19 cellular contexts compared by ENCODE assay signal in the genomic region with DNA sequence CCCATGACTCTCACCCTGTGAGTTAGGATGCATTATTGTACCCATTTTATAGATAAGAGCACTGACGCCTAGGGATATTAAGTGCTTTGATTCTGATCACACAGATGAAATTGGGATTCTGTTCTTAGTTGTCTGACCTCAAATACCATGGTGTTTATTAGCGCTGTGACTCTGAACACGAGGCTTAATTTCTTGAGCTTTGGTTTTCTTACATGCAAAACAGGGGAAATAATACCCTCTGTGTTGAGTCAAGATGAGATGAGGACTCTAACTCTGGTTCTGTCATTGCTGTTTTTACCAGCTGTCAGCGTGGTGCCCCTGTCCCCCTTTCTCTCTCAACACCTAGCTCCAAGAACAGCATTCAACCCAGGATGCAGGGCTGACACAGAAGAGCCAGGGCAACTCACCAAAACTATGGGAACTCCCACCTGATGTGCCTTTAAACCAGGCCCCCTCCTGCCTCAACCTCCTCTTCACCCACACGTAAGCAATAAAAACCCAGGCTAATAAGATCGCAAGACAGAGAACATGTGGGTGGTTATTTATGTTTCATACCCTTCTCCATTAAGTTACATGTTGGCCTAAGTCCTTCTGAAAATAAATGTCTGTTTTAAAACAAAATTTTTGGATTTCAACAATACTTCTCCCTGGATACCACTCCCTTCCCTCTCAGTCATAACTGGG.
DNase-seq lines count a peak whose midpoint lies in the region; ATAC-seq, FAIRE-seq and TF ChIP-seq lines count a peak whose summit lies in the region.
"Had no signal": no experiment of that assay in that cellular context is flagged by ENCODE, and none has a peak within 500 bp of the region (broad histone marks: within the 10 kb centered on the region; RNA-seq: fewer than 3 reads in every experiment).

No MANE protein-coding gene starts in this region.

- no peak overlapping the region for H2AFZ ChIP-seq in HepG2 (ENCODE audit: low read length)
- H2AFZ ChIP-seq in Karpas-422 (ENCODE audit: low read length), result no peak overlapping the region

- H3K4me2 ChIP-seq in HepG2 (ENCODE audit: low read depth, low read length) (no peak overlapping the region), Karpas-422 (ENCODE audit: low read depth, low read length, poor library complexity, severe bottlenecking) (peak overlapping the region; percentile 2)

- in situ Hi-C loops in HepG2 (cut with HindIII; ENCODE audit: extremely low pct_ligation_motif_present, low pct_unique_long_range_greater_than_20kb), result no loop called here

- H3K9ac ChIP-seq in HepG2 (ENCODE audit: insufficient read depth, low read depth, low read length) (no peak overlapping the region), Karpas-422 (ENCODE audit: low read length) (no peak overlapping the region)

- H3K27ac ChIP-seq in HepG2 (ENCODE audit: extremely low read length, insufficient read depth, low read length), result no peak overlapping the region
- no peak overlapping the region for H3K27ac ChIP-seq in right lobe of liver
- no peak overlapping the region for H3K27ac ChIP-seq in Karpas-422 (ENCODE audit: low read length)
- H3K27ac ChIP-seq in uterus, result peak overlapping the region; percentile 18 to 35
- H3K27ac ChIP-seq: coronary artery, epithelial cell of prostate, SK-N-MC had no signal

- FAIRE-seq in HepG2 (lab: Jason Lieb, UNC), result no peak
- FAIRE-seq: frontal cortex had no signal

- intact Hi-C loops in HepG2 (cut with micrococcal nuclease; ENCODE audit: unreplicated experiment) (no loop called here), right lobe of liver (cut with DNase I) (no loop called here), uterus (cut with DNase I; ENCODE audit: low total_unique reads) (no loop called here)

- TF ChIP-seq CTCF in HepG2 (CRISPR knock-in tag; IDR thresholded peaks at IDR 0.05), result no peak
- TF ChIP-seq CTCF in right lobe of liver (IDR thresholded peaks at IDR 0.05), result no peak
- TF ChIP-seq CTCF in uterus (IDR thresholded peaks at IDR 0.05), result no peak

- H3K4me3 ChIP-seq in HepG2 (replicated peaks in 1 of 3; ENCODE audit: insufficient read depth in 1 of 3, low read depth in 2 of 3, low read length in 3 of 3) (no peak overlapping the region), right lobe of liver (no peak overlapping the region), Karpas-422 (ENCODE audit: low read length) (no peak overlapping the region), uterus (no peak overlapping the region)
- H3K4me3 ChIP-seq: coronary artery, SK-N-MC had no signal

- no peak for TF ChIP-seq POLR2A in HepG2 (IDR thresholded peaks at IDR 0.05; ENCODE audit: insufficient read depth in 1 of 2, low read depth in 2 of 2, low read length in 2 of 2)
- no peak for TF ChIP-seq POLR2A in right lobe of liver (IDR thresholded peaks at IDR 0.05)
- TF ChIP-seq POLR2A in uterus (IDR thresholded peaks at IDR 0.05), result no peak

- H3K27me3 ChIP-seq in HepG2 (ENCODE audit: control insufficient read depth in 1 of 2, insufficient read depth in 2 of 2, low read length in 2 of 2), result no peaks in the 10 kb centered on the region
- H3K27me3 ChIP-seq in right lobe of liver, result no peaks in the 10 kb centered on the region
- H3K27me3 ChIP-seq in Karpas-422 (ENCODE audit: low read length), result no peaks in the 10 kb centered on the region
- H3K27me3 ChIP-seq in uterus, result no peaks in the 10 kb centered on the region

- DNase-seq in HepG2 (ENCODE audit: low spot score), result no peak
- no peak for DNase-seq in right lobe of liver
- no peak for DNase-seq in Karpas-422
- no peak for DNase-seq in uterus
- no peak for DNase-seq in activated CD4-positive, alpha-beta T cell treated with anti-CD3 and anti-CD28 coated beads for 4 hours
- DNase-seq: activated effector memory CD4-positive, alpha-beta T cell treated with anti-CD3 and anti-CD28 coated beads, Interleukin-2, amount 50 U/mL, for 16 hours; COR-L47; IMR-90; left colon; MV-4-11; NCI-H2107; right cardiac atrium had no signal

- TF ChIP-seq RAD21 in HepG2 (CRISPR knock-in tag; IDR thresholded peaks at IDR 0.05), result no peak

- H3K36me3 ChIP-seq in HepG2 (replicated peaks in 1 of 2; ENCODE audit: control insufficient read depth in 1 of 2, insufficient read depth in 2 of 2, low read length in 2 of 2) (no peaks in the 10 kb centered on the region; a peak in 1 of 5 replicates), right lobe of liver (no peaks in the 10 kb centered on the region), Karpas-422 (ENCODE audit: insufficient read depth, low read length) (no peaks in the 10 kb centered on the region), uterus (no peaks in the 10 kb centered on the region)

- TF ChIP-seq EP300 in HepG2 (IDR thresholded peaks at IDR 0.05; ENCODE audit: low read depth in 2 of 2, low read length in 2 of 2) (no peak), HepG2 (CRISPR knock-in tag; IDR thresholded peaks at IDR 0.05; ENCODE audit: borderline replicate concordance) (no peak)

- H3K79me2 ChIP-seq in HepG2 (ENCODE audit: insufficient read depth, low read length) (no peaks in the 10 kb centered on the region), Karpas-422 (ENCODE audit: low read length) (no peaks in the 10 kb centered on the region)

- ATAC-seq in HepG2 (no peak), right lobe of liver (no peak), GM21619 (IDR thresholded peaks at IDR 0.05; ENCODE audit: unreplicated experiment) (peak; percentile 58), HG03175 (IDR thresholded peaks at IDR 0.05; ENCODE audit: unreplicated experiment) (no peak), HG03108 (IDR thresholded peaks at IDR 0.05; ENCODE audit: unreplicated experiment) (no peak)
- ATAC-seq: left colon, right cardiac atrium had no signal

- no peaks in the 10 kb centered on the region for H3K9me2 ChIP-seq in Karpas-422 (replicated peaks; ENCODE audit: insufficient read depth, low read length)

- no peaks in the 10 kb centered on the region for H4K20me1 ChIP-seq in HepG2 (ENCODE audit: insufficient read depth, low read length)
- H4K20me1 ChIP-seq in Karpas-422 (ENCODE audit: insufficient read depth, low read depth, low read length), result no peaks in the 10 kb centered on the region

- POLR2A ChIA-PET in HepG2 (lab: Yijun Ruan, JAX), result no interaction called here

- CTCF ChIA-PET in HepG2 (lab: Yijun Ruan, JAX; ENCODE audit: low intra/inter-chr PET ratio, low total read pairs), result no interaction called here

- BruUV-seq in HepG2 (replicated peaks; lab: Mats Ljungman, UMichigan), result no TSS peak

- H3K9me3 ChIP-seq in HepG2 (ENCODE audit: low read length), result no peaks in the 10 kb centered on the region
- no peaks in the 10 kb centered on the region for H3K9me3 ChIP-seq in right lobe of liver
- H3K9me3 ChIP-seq in Karpas-422 (ENCODE audit: low read length), result no peaks in the 10 kb centered on the region
- H3K9me3 ChIP-seq in uterus, result no peaks in the 10 kb centered on the region

- H3K4me1 ChIP-seq in HepG2 (ENCODE audit: insufficient read depth, low read length), result peaks cover 42% of the 10 kb centered on the region
- no peaks in the 10 kb centered on the region for H3K4me1 ChIP-seq in right lobe of liver
- peaks cover 42% of the 10 kb centered on the region for H3K4me1 ChIP-seq in Karpas-422 (ENCODE audit: low read length)
- no peaks in the 10 kb centered on the region for H3K4me1 ChIP-seq in uterus

- 94% methylated on average over 6 of the region's 6 CpGs for WGBS in HepG2 (ENCODE audit: low lambda C conversion rate)
- 86% methylated on average over 5 of the region's 6 CpGs for whole genome bisulfite sequencing in right lobe of liver (ENCODE audit: insufficient coverage, low coverage, low lambda C conversion rate, missing lambda C conversion rate)

TF ChIP-seq in HepG2, 621 proteins besides CTCF, POLR2A, EP300 and RAD21 (continues in another document):
- no peak for TF ChIP-seq SP2 (CRISPR knock-in tag; IDR thresholded peaks at IDR 0.05)
- 0 out of 2 replicates have a peak, but pooled peaks have one; percentile 19 for TF ChIP-seq ZNF878 (CRISPR knock-in tag; IDR thresholded peaks at IDR 0.05)
- no peak for TF ChIP-seq RBM39 (IDR thresholded peaks at IDR 0.05; ENCODE audit: low read depth, low read length, poor library complexity, severe bottlenecking)
- no peak for TF ChIP-seq SETDB1 (CRISPR knock-in tag; IDR thresholded peaks at IDR 0.05; ENCODE audit: borderline replicate concordance)
- peak; percentile 95 for TF ChIP-seq ZNF629 (CRISPR knock-in tag; conservative IDR thresholded peaks at IDR 0.05)
- 0 out of 2 replicates have a peak, but pooled peaks have one; percentile 13 for TF ChIP-seq ZNF264 (CRISPR knock-in tag; IDR thresholded peaks at IDR 0.05)
- TF ChIP-seq CSRNP2 (CRISPR knock-in tag; conservative IDR thresholded peaks at IDR 0.05; ENCODE audit: low read depth), result no peak
- no peak for TF ChIP-seq THRA (CRISPR knock-in tag; IDR thresholded peaks at IDR 0.05; ENCODE audit: borderline replicate concordance)
- no peak for TF ChIP-seq ZNF577 (CRISPR knock-in tag; IDR thresholded peaks at IDR 0.05; ENCODE audit: borderline replicate concordance, low read depth)
- no peak for TF ChIP-seq MZF1 (CRISPR knock-in tag; IDR thresholded peaks at IDR 0.05; ENCODE audit: borderline replicate concordance)
- no peak for TF ChIP-seq CEBPG (CRISPR knock-in tag; IDR thresholded peaks at IDR 0.05)
- no peak for TF ChIP-seq ZKSCAN5 (CRISPR knock-in tag; IDR thresholded peaks at IDR 0.05)

Comparison
In these comparisons a context has a peak if more than half of its experiments do, and no peak if none do; other contexts are left out.
1. H3K27ac ChIP-seq: peak in uterus (2 of 2); none in HepG2 (single experiment), right lobe of liver (0 of 3) and Karpas-422 (single experiment).